In the genomic region with DNA sequence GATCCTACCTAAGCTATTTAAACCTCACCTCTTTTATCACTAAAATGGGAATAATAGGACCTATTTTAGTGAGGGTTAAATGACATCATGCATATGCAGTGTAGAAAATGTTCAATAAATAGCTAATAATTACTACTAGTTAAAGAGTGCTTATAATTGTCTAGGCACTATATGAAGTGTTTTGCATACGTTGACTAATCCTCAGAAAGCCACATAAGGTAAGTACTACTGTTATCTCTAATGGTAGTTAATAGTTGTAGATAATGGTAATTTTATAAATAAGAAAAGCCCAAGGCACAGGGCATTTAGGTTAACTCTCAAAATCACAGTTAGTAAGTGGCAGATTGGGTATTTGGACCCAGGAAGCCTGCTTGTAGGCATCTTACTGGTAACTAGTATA, we compare ENCODE assay signal across 3 cellular contexts.
"Had no signal": no experiment of that assay in that cellular context is flagged by ENCODE, and none has a peak within 500 bp of the region (broad histone marks: within the 10 kb centered on the region; RNA-seq: fewer than 3 reads in every experiment).

No MANE protein-coding gene starts in this region.

- DNase-seq: GDM1, GF-D8 had no signal

- ATAC-seq: GM12878 had no signal
